ENCODE assay signal across 8 cellular contexts in genomic region chr1:207751790-207752455, GRCh38. TPM values are rescaled to one million over a fixed set of nuclear protein-coding genes. Genes with fewer than 3 reads are reported as not detected.
DNase-seq lines count a peak whose midpoint lies in the region; ATAC-seq, FAIRE-seq and TF ChIP-seq lines count a peak whose summit lies in the region.

Gene CD46 (plus strand): TSS chr1:207752054. CDS start chr1:207752213, 159 bp downstream.

- peak; percentile 95 for FAIRE-seq in GM12892 (lab: Jason Lieb, UNC)

- H3K27me3 ChIP-seq in adrenal gland = no peaks in the 10 kb centered on the region
- H3K27me3 ChIP-seq in heart right ventricle = no peaks in the 10 kb centered on the region
- H3K27me3 ChIP-seq in upper lobe of right lung = no peaks in the 10 kb centered on the region

- H3K4me1 ChIP-seq in adrenal gland (replicated peaks in 1 of 2) = peaks cover 15 to 44% of the 10 kb centered on the region in 2 donors
- H3K4me1 ChIP-seq in heart right ventricle = peaks cover 3 to 69% (median 63%) of the 10 kb centered on the region in 9 donors
- H3K4me1 ChIP-seq in upper lobe of right lung = peaks cover 62% of the 10 kb centered on the region

- peak; percentile 67 for DNase-seq in GM12892 (ENCODE audit: insufficient read length)
- peak; percentile 98 for DNase-seq in NCI-H146 (lab: John Stamatoyannopoulos, UW)
- peak; percentile 89 to 96 (median 92) for DNase-seq in T-helper 1 cell
- peak; percentile 97 to 99 (median 98) for DNase-seq in adrenal gland
- peak; percentile 96 to 98 for DNase-seq in heart right ventricle
- DNase-seq in posterior vena cava (ENCODE audit: low spot score) = peak; percentile 99
- DNase-seq in upper lobe of right lung = peak; percentile 99

- peak within 1 kb of the TSS; percentile 90 to 97 (median 93) for H3K27ac ChIP-seq in adrenal gland
- H3K27ac ChIP-seq in heart right ventricle = peak within 1 kb of the TSS; percentile 77 to 95 (median 94)
- peak within 1 kb of the TSS; percentile 94 for H3K27ac ChIP-seq in upper lobe of right lung

- peaks cover 0 to under 1% of the 10 kb centered on the region in 2 donors for H3K36me3 ChIP-seq in adrenal gland (replicated peaks in 1 of 2)
- H3K36me3 ChIP-seq in heart right ventricle = peaks cover 0 to 3% (median 0%) of the 10 kb centered on the region in 9 donors
- H3K36me3 ChIP-seq in upper lobe of right lung = peaks cover under 1% of the 10 kb centered on the region

- H3K4me3 ChIP-seq in adrenal gland (peak within 1 kb of the TSS; percentile 52 to 94 (median 85)), heart right ventricle (peak within 1 kb of the TSS; percentile 58 to 95 (median 86)), upper lobe of right lung (peak within 1 kb of the TSS; percentile 93)

- TF ChIP-seq CTCF in adrenal gland (IDR thresholded peaks at IDR 0.05) = peak in 1 of 6 experiments; percentile 30
- peak in 2 of 9 donors; percentile 15 to 17 for TF ChIP-seq CTCF in heart right ventricle (IDR thresholded peaks at IDR 0.05)
- TF ChIP-seq CTCF in upper lobe of right lung (IDR thresholded peaks at IDR 0.05) = no peak

- WGBS in adrenal gland, 4 donors = 0 to 3% (median 0%) methylated on average over 25 to 55 of the region's 55 CpGs
- 1% methylated on average over 55 of the region's 55 CpGs for WGBS in heart right ventricle, 2 donors

- ATAC-seq in HG02852 (IDR thresholded peaks at IDR 0.05; ENCODE audit: unreplicated experiment) (peak; percentile 95), heart right ventricle (peak; percentile 99), upper lobe of right lung (peak; percentile 98)

- no peaks in the 10 kb centered on the region for H3K9me3 ChIP-seq in adrenal gland (replicated peaks in 1 of 3)
- no peaks in the 10 kb centered on the region for H3K9me3 ChIP-seq in heart right ventricle
- H3K9me3 ChIP-seq in upper lobe of right lung = no peaks in the 10 kb centered on the region

- TF ChIP-seq POLR2A in GM12892 (IDR thresholded peaks at IDR 0.05; ENCODE audit: low read depth, low read length) (peak; percentile 85), adrenal gland (IDR thresholded peaks at IDR 0.05) (peak; percentile 87 to 99)

- intact Hi-C loops in adrenal gland (cut with DNase I) = no loop called here
- intact Hi-C loops in heart right ventricle (cut with DNase I) = loop anchor here in 1 of 10 donors (5.0 kb wide), 1 partner anchor 45 kb away; no protein-coding TSS in a partner anchor
- intact Hi-C loops in posterior vena cava (cut with DNase I) = no loop called here
- intact Hi-C loops in upper lobe of right lung (cut with DNase I) = no loop called here

RNA-seq across cellular contexts. Expression of gene CD46, which starts in this region (rescaled TPM):
- 96.6 TPM for polyA plus RNA-seq in GM12892 (2012; ENCODE audit: missing spikeins)
- total RNA-seq in adrenal gland (100 to 1,000 TPM; 325 to 618 (median 520) TPM), heart right ventricle (100 to 1,000 TPM in 4 of 10 donors, 10 to 100 TPM in 6; 84.0 to 114 (median 97.0) TPM), posterior vena cava (100 to 1,000 TPM; 129 to 165 TPM), upper lobe of right lung (335 TPM)
- polyA plus RNA-seq in adrenal gland (100 to 1,000 TPM in 2 of 3 donors, 10 to 100 TPM in 1; 94.9 to 407 (median 187) TPM), heart right ventricle (10 to 100 TPM; 44.0 to 69.2 TPM)

Comparison
In these comparisons a context has a peak if more than half of its experiments do, and no peak if none do; other contexts are left out.
1. Peak in every context shown above with its lines: DNase-seq, ATAC-seq, H3K4me3 ChIP-seq and H3K27ac ChIP-seq.